In the genomic region with DNA sequence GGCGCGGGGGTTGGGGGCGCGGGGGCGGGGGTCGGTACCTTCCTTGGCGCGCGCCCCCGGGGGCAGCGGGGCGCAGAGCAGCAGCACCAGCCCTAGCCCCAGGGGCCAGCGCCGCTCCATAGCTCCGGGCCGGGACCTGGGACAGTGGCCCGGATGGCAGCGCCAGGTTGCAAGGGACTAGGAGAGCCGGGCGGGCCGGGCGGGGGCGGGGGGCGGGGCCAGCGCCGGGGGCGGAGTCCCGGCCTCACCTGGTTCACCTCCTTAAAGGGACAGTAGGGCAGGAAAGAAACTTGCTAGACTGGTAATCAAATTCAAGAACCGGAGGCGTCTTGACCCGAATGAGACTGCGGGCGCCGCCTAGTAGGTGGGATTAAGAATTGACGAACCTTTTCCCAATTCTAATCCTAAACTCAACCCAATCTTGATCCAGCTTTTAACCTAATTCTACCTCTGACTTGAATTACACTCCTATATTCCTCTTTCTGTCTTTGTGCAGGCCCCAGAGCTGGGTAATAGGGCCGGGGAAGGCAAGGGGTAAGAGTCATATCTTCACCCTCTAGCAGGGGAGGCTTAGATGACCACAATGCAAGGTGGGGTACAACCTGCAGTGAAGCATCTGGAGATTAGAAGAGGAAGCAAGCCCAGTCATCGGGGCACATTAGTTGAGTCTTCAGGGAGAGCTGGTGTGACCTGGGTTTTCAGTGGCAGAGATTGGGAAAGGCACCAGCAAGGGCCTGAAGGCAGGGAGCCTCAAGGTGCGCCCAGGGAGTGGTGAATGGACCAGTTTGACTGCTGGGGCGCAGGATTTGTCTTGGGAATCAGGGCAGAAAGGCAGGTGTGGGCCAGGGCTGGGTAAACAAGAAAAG, we compare ENCODE assay signal across 8 cellular contexts. TPM values are rescaled to one million over a fixed set of nuclear protein-coding genes. Genes with fewer than 3 reads are reported as not detected.
DNase-seq lines count a peak whose midpoint lies in the region; ATAC-seq and TF ChIP-seq lines count a peak whose summit lies in the region.

EPHA1 (minus strand) TSS at position 171 of the 866 bp plus-strand sequence; CDS start at position 120, 51 bp downstream.

- H3K4me1 ChIP-seq in vagina: peaks cover 54% of the 10 kb centered on the region

- no peak for ATAC-seq in GM21515 (IDR thresholded peaks at IDR 0.05; ENCODE audit: unreplicated experiment)
- no peak for ATAC-seq in GM19023 (IDR thresholded peaks at IDR 0.05; ENCODE audit: unreplicated experiment)

- no peaks in the 10 kb centered on the region for H3K36me3 ChIP-seq in vagina

- no peaks in the 10 kb centered on the region for H3K9me3 ChIP-seq in vagina

- peak within 1 kb of the TSS; percentile 36 for H3K4me3 ChIP-seq in HL-60 (replicated peaks; ENCODE audit: insufficient read depth, low read length)
- peak within 1 kb of the TSS; percentile 40 to 50 for H3K4me3 ChIP-seq in vagina

- H3K27me3 ChIP-seq in HL-60 (ENCODE audit: insufficient read depth, poor library complexity, severe bottlenecking) (no peaks in the 10 kb centered on the region), vagina (no peaks in the 10 kb centered on the region)

- intact Hi-C loops in vagina (cut with DNase I): no loop called here

- TF ChIP-seq CTCF in HL-60 (IDR thresholded peaks at IDR 0.05; ENCODE audit: insufficient read depth, low read length) (no peak), vagina (IDR thresholded peaks at IDR 0.05) (no peak)

- no peak for TF ChIP-seq POLR2A in vagina (IDR thresholded peaks at IDR 0.05)

- H3K27ac ChIP-seq in HL-60 (replicated peaks) (peak within 1 kb of the TSS; percentile 69), vagina (peak within 1 kb of the TSS; percentile 56)

- DNase-seq in CD1c-positive myeloid dendritic cell (ENCODE audit: extremely low spot score): peak; percentile 32
- DNase-seq in HL-60 (ENCODE audit: low read depth in 1 of 2, low spot score in 1 of 2): peak in 1 of 2 experiments; percentile 33
- peak; percentile 34 for DNase-seq in T-helper 22 cell (ENCODE audit: low read depth)
- DNase-seq in dermis blood vessel endothelial cell: peak; percentile 42
- DNase-seq in midbrain (lab: John Stamatoyannopoulos, UW): peak; percentile 1
- no peak for DNase-seq in vagina (ENCODE audit: extremely low spot score in 2 of 2)

RNA-seq across cellular contexts. Expression of gene EPHA1, which starts in this region (rescaled TPM):
- total RNA-seq in dermis blood vessel endothelial cell (0.09 TPM in 1 of 2 replicates, not detected in the other), vagina (51.3 TPM)

Comparison
In these comparisons a context has a peak if more than half of its experiments do, and no peak if none do; other contexts are left out.
1. RNA of gene EPHA1 (total RNA-seq): 51.3 TPM in vagina (single experiment); 0.09 TPM in dermis blood vessel endothelial cell; every median in the first group is over 10 times any median in the second.
2. Peak in DNase-seq in dermis blood vessel endothelial cell; RNA of the gene not detected or under 1 TPM.
3. DNase-seq: peak in CD1c-positive myeloid dendritic cell (single experiment), T-helper 22 cell (single experiment) and midbrain (single experiment); none in vagina (0 of 2).